9 cellular contexts compared by ENCODE assay signal in genomic region chr1:215380566-215380965, GRCh38.
"Had no signal": no experiment of that assay in that cellular context is flagged by ENCODE, and none has a peak within 500 bp of the region (broad histone marks: within the 10 kb centered on the region; RNA-seq: fewer than 3 reads in every experiment).

No MANE protein-coding gene starts in this region.

- H3K9me3 Mint-ChIP-seq: HFFc6 had no signal

- H3K4me1 ChIP-seq: HAP-1 had no signal

- H3K27ac ChIP-seq: GM23248 had no signal

- ATAC-seq: HCT116, K562 had no signal

- H3K9ac ChIP-seq: GM23248 had no signal

- DNase-seq: GM23248, GOT3, H7, HFFc6, IMR-90, KG1 had no signal

- H3K9me3 ChIP-seq: HAP-1 had no signal

- H3K4me3 Mint-ChIP-seq: HFFc6 had no signal

- H3K27ac Mint-ChIP-seq: HFFc6 had no signal

- H3K4me3 ChIP-seq: GM23248, HAP-1, K562 had no signal

- H3K36me3 ChIP-seq: HAP-1 had no signal
